1 cellular context compared by ENCODE assay signal in the genomic region with DNA sequence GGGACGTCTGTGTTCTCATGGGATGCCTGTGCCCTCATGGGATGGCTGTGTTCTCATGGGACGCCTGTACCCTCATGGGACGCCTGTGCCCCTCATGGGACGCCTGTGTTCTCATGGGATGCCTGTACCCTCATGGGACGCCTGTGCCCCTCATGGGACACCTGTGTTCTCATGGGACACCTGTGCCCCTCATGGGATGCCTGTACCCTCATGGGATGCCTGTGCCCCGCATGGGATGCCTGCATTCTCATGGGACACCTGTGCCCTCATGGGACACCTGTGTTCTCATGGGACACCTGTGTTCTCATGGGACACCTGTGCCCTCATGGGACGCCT.
TF ChIP-seq lines count a peak whose summit lies in the region.

No MANE protein-coding gene starts in this region.

TF ChIP-seq in GM12878, 131 proteins besides CTCF, POLR2A, EP300 and RAD21:
- 0 out of 2 replicates have a peak, but pooled peaks have one; percentile 1 for TF ChIP-seq GATAD2B (conservative IDR thresholded peaks at IDR 0.05; ENCODE audit: low read depth)
